ENCODE assay signal across 23 cellular contexts in the genomic region with DNA sequence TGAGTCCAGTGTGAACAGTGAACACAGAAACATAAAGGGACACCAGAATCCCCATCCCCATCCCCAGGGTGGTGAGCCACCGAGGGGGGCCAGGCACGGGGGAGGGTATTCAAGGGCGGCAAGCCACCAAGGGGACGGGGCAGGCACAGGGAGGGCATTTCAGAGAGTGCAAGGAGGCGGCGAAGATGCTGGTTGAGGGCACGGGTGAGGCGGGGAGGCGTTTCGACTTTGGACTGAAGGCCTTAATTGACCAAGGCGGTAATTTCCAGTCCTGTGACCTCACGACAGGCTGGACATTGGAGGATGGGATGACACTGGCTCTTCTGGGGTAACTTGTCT.
DNase-seq lines count a peak whose midpoint lies in the region; ATAC-seq and TF ChIP-seq lines count a peak whose summit lies in the region.
"Had no signal": no experiment of that assay in that cellular context is flagged by ENCODE, and none has a peak within 500 bp of the region (broad histone marks: within the 10 kb centered on the region; RNA-seq: fewer than 3 reads in every experiment).

No MANE protein-coding gene starts in this region.

- H3K9ac ChIP-seq in BLaER1 treated with 17β-estradiol and CSF1 and Interleukin-3, amounts not matched to agents 10 nM and 100 nM, result peak overlapping the region in 4 of 11 experiments; percentile 45 to 55 (median 50); a peak in 9 of 22 replicates

- H3K27me3 ChIP-seq in BLaER1 treated with 17β-estradiol and CSF1 and Interleukin-3, amounts not matched to agents 10 nM and 100 nM, result no peaks in the 10 kb centered on the region
- H3K27me3 ChIP-seq in DOHH2 (ENCODE audit: control insufficient read depth, low read length), result no peaks in the 10 kb centered on the region
- H3K27me3 ChIP-seq: foreskin keratinocyte, tibial nerve had no signal

- peaks cover 0 to 21% (median 0%) of the 10 kb centered on the region in 11 experiments; a peak in 7 of 22 replicates for H3K36me3 ChIP-seq in BLaER1 treated with 17β-estradiol and CSF1 and Interleukin-3, amounts not matched to agents 10 nM and 100 nM
- no peaks in the 10 kb centered on the region for H3K36me3 ChIP-seq in DOHH2 (ENCODE audit: control insufficient read depth, low read length)
- H3K36me3 ChIP-seq: tibial nerve had no signal

- POLR2A ChIA-PET in T-cell (lab: Charles Lee), result interaction anchor here in 1 of 2 donors (0.5 to 0.6 kb wide), 2 partner anchors 16 to 76 kb away, joined by 4 to 8 read pairs; no protein-coding TSS in a partner anchor

- peaks cover 65 to 100% (median 89%) of the 10 kb centered on the region in 11 experiments for H4K20me1 ChIP-seq in BLaER1 treated with 17β-estradiol and CSF1 and Interleukin-3, amounts not matched to agents 10 nM and 100 nM
- H4K20me1 ChIP-seq in DOHH2 (ENCODE audit: control insufficient read depth, insufficient read depth, low read depth, low read length), result no peaks in the 10 kb centered on the region

- H3F3A ChIP-seq in DOHH2 (ENCODE audit: control insufficient read depth, insufficient read depth), result peaks cover 23% of the 10 kb centered on the region; the same call in 1 of the 2 replicates

- peak overlapping the region; percentile 89 to 93 for H3K27ac Mint-ChIP-seq in T-cell
- H3K27ac Mint-ChIP-seq in memory B cell, result peak overlapping the region; percentile 89
- H3K27ac Mint-ChIP-seq: HFFc6; T-helper 2 cell treated with Interferon-gamma antibody and Interleukin-4, amounts not matched to agents 5 μg/mL and 100 μg/mL, for 36 hours had no signal

- H3K4me3 Mint-ChIP-seq in T-cell (peak overlapping the region; percentile 34 to 78 (median 39)), memory B cell (peak overlapping the region; percentile 71)
- H3K4me3 Mint-ChIP-seq: activated CD4-positive, alpha-beta memory T cell treated with anti-CD3 and anti-CD28 coated beads for 36 hours; HFFc6; T-helper 2 cell treated with Interferon-gamma antibody and Interleukin-4, amounts not matched to agents 5 μg/mL and 100 μg/mL, for 36 hours had no signal

- intact Hi-C loops in Right ventricle myocardium inferior (cut with DNase I), result no loop called here

- no peak for DNase-seq in T-cell
- no peak for DNase-seq in memory B cell (ENCODE audit: low spot score in 2 of 2)
- DNase-seq in Right ventricle myocardium inferior (ENCODE audit: missing footprints), result no peak
- no peak for DNase-seq in D341Med (ENCODE audit: low spot score)
- no peak for DNase-seq in RPMI8226
- DNase-seq: activated T-cell treated with anti-CD3 and anti-CD28 coated beads for 4 hours; cerebellar nuclear complex; DND-41; foreskin keratinocyte; HFFc6; left ventricle myocardium superior; NCI-H1417 treated with DMSO at 0.1 percent for 48 hours; stimulated activated naive CD4-positive, alpha-beta T cell treated with Interleukin-2 at 50 U/mL for 16 hours had no signal

- CTCF ChIA-PET in T-cell (lab: Charles Lee), result interaction anchor here (0.6 to 2.7 kb wide), 4 partner anchors 15 to 618 kb away, joined by 3 to 20 read pairs (median 4); no protein-coding TSS in a partner anchor

- H3K4me3 ChIP-seq in BLaER1 treated with 17β-estradiol and CSF1 and Interleukin-3, amounts not matched to agents 10 nM and 100 nM, result no peak overlapping the region
- peak overlapping the region; percentile 61 for H3K4me3 ChIP-seq in DOHH2 (ENCODE audit: low read length)
- H3K4me3 ChIP-seq: mucosa of descending colon, SK-N-MC, tibial nerve had no signal

- H3K4me1 Mint-ChIP-seq in T-cell (peaks cover 91 to 94% (median 92%) of the 10 kb centered on the region in 3 donors), memory B cell (peaks cover 74% of the 10 kb centered on the region)

- H3K27me3 Mint-ChIP-seq in T-cell (no peaks in the 10 kb centered on the region), memory B cell (no peaks in the 10 kb centered on the region)
- H3K27me3 Mint-ChIP-seq: activated CD4-positive, alpha-beta memory T cell treated with anti-CD3 and anti-CD28 coated beads for 36 hours had no signal

- ATAC-seq in T-cell (replicated peaks in 1 of 4) (no peak), memory B cell (ENCODE audit: low read depth) (no peak), Right ventricle myocardium inferior (no peak), GM21529 (IDR thresholded peaks at IDR 0.05; ENCODE audit: unreplicated experiment) (no peak)
- ATAC-seq: foreskin keratinocyte, HepG2, left ventricle myocardium superior had no signal

- H3K36me3 Mint-ChIP-seq in T-cell, result peaks cover 11% of the 10 kb centered on the region
- H3K36me3 Mint-ChIP-seq in memory B cell, result no peaks in the 10 kb centered on the region
- H3K36me3 Mint-ChIP-seq: activated CD4-positive, alpha-beta memory T cell treated with anti-CD3 and anti-CD28 coated beads for 36 hours had no signal

- peaks cover 6% of the 10 kb centered on the region for H3K79me2 ChIP-seq in DOHH2 (ENCODE audit: control insufficient read depth, low read length)

- peaks cover 77 to 100% (median 98%) of the 10 kb centered on the region in 10 experiments for H3K4me1 ChIP-seq in BLaER1 treated with 17β-estradiol and CSF1 and Interleukin-3, amounts not matched to agents 10 nM and 100 nM
- peaks cover 82% of the 10 kb centered on the region for H3K4me1 ChIP-seq in DOHH2 (ENCODE audit: control insufficient read depth, low read length)
- H3K4me1 ChIP-seq: foreskin keratinocyte had no signal

- H3K9me2 ChIP-seq in DOHH2 (replicated peaks; ENCODE audit: control insufficient read depth, low read length), result no peaks in the 10 kb centered on the region

- no peak for TF ChIP-seq CTCF in DOHH2 (IDR thresholded peaks at IDR 0.05; ENCODE audit: low read depth, low read length, poor library complexity, severe bottlenecking)

- H3K4me2 ChIP-seq in BLaER1 treated with 17β-estradiol and CSF1 and Interleukin-3, amounts not matched to agents 10 nM and 100 nM, result peak overlapping the region; percentile 55 to 97 (median 92)
- peak overlapping the region; percentile 62 for H3K4me2 ChIP-seq in DOHH2 (ENCODE audit: low read length)

- H3K9me3 Mint-ChIP-seq in T-cell (no peaks in the 10 kb centered on the region), memory B cell (no peaks in the 10 kb centered on the region)
- H3K9me3 Mint-ChIP-seq: activated CD4-positive, alpha-beta memory T cell treated with anti-CD3 and anti-CD28 coated beads for 36 hours; HFFc6; T-helper 2 cell treated with Interferon-gamma antibody and Interleukin-4, amounts not matched to agents 5 μg/mL and 100 μg/mL, for 36 hours had no signal

- no peaks in the 10 kb centered on the region for H3K9me3 ChIP-seq in BLaER1 treated with 17β-estradiol and CSF1 and Interleukin-3, amounts not matched to agents 10 nM and 100 nM (replicated peaks in 1 of 11)
- H3K9me3 ChIP-seq in DOHH2 (ENCODE audit: control insufficient read depth, insufficient read depth, low read length), result no peaks in the 10 kb centered on the region
- H3K9me3 ChIP-seq: mucosa of descending colon, tibial nerve had no signal

- peak overlapping the region in 5 of 11 experiments; percentile 3 to 84 (median 80); a peak in 8 of 22 replicates for H3K27ac ChIP-seq in BLaER1 treated with 17β-estradiol and CSF1 and Interleukin-3, amounts not matched to agents 10 nM and 100 nM
- H3K27ac ChIP-seq in DOHH2 (ENCODE audit: low read depth, low read length), result peak overlapping the region; percentile 80
- H3K27ac ChIP-seq: foreskin keratinocyte, SK-N-MC, tibial nerve, VCaP had no signal
